Comparison of ENCODE assay signal across 18 cellular contexts in the genomic region with DNA sequence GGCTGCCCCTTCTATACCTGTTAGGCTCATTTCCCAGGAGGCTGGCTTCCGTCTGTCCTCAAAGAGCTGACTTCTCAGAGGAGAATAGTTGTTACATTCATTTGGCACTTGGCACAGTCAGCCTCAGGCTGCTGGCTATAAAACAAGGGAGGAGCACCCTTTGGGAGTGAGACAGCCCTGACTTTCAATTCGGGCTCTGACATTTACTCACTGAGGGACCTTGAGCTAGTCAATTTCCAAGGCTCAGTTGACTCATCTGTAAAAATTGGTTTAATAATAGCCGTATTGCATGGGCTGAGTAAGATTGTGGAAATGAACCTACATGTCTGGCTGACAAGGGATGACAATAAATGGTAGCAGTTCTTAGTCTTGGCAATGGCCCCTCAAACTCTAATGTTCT. TPM values are rescaled to one million over a fixed set of nuclear protein-coding genes. Genes with fewer than 3 reads are reported as not detected.
DNase-seq lines count a peak whose midpoint lies in the region; ATAC-seq and TF ChIP-seq lines count a peak whose summit lies in the region.
"Had no signal": no experiment of that assay in that cellular context is flagged by ENCODE, and none has a peak within 500 bp of the region (broad histone marks: within the 10 kb centered on the region; RNA-seq: fewer than 3 reads in every experiment).

No MANE protein-coding gene starts in this region.

- H3K4me3 Mint-ChIP-seq in activated T-cell treated with anti-CD3 and anti-CD28 coated beads, Interleukin-2, amount 50 U/mL, for 72 hours, result no peak overlapping the region
- H3K4me3 Mint-ChIP-seq: activated T-helper 1 cell treated with anti-CD3 and anti-CD28 coated beads, Interleukin-12 subunit alpha, Interleukin-12 subunit beta, Interleukin-2, Interleukin-4 antibody, amounts not matched to agents 30 ng/mL and 10 ng/mL and 1 ng/mL, durations not matched to agents 14 hours and 24 hours and 36 hours; endodermal cell had no signal

- H3K4me1 ChIP-seq in gastroesophageal sphincter, result peaks cover 0 to 27% (median 6%) of the 10 kb centered on the region in 3 donors
- H3K4me1 ChIP-seq in transverse colon, result peaks cover 4 to 19% (median 11%) of the 10 kb centered on the region in 4 donors
- H3K4me1 ChIP-seq: A549 had no signal

- peak overlapping the region; percentile 29 for H3K27ac Mint-ChIP-seq in activated T-cell treated with anti-CD3 and anti-CD28 coated beads, Interleukin-2, amount 50 U/mL, for 72 hours
- H3K27ac Mint-ChIP-seq: activated T-helper 1 cell treated with anti-CD3 and anti-CD28 coated beads, Interleukin-12 subunit alpha, Interleukin-12 subunit beta, Interleukin-2, Interleukin-4 antibody, amounts not matched to agents 30 ng/mL and 10 ng/mL and 1 ng/mL, durations not matched to agents 14 hours and 24 hours and 36 hours; endodermal cell had no signal

- intact Hi-C loops in transverse colon (cut with DNase I; ENCODE audit: low total_unique reads), result no loop called here

- H3K9me3 ChIP-seq in gastroesophageal sphincter (no peaks in the 10 kb centered on the region), transverse colon (no peaks in the 10 kb centered on the region)
- H3K9me3 ChIP-seq: A549 had no signal

- TF ChIP-seq CTCF in astrocyte of the spinal cord (IDR thresholded peaks at IDR 0.05; ENCODE audit: low read depth, low read length), result no peak
- no peak for TF ChIP-seq CTCF in gastroesophageal sphincter (IDR thresholded peaks at IDR 0.05)
- TF ChIP-seq CTCF in transverse colon (IDR thresholded peaks at IDR 0.05), result no peak

- TF ChIP-seq EP300 in gastroesophageal sphincter (IDR thresholded peaks at IDR 0.05), result no peak
- TF ChIP-seq EP300 in transverse colon (IDR thresholded peaks at IDR 0.05; ENCODE audit: low read depth), result no peak

- H3K4me1 Mint-ChIP-seq in activated T-cell treated with anti-CD3 and anti-CD28 coated beads, Interleukin-2, amount 50 U/mL, for 72 hours (ENCODE audit: low read depth), result peaks cover 5% of the 10 kb centered on the region

- TF ChIP-seq POLR2A in gastroesophageal sphincter (IDR thresholded peaks at IDR 0.05) (no peak), transverse colon (IDR thresholded peaks at IDR 0.05) (no peak)

- H3K27ac ChIP-seq in gastroesophageal sphincter (peak overlapping the region in 3 of 4 donors; percentile 0 to 43 (median 31)), transverse colon (peak overlapping the region in 3 of 4 donors; percentile 2 to 57 (median 20))
- H3K27ac ChIP-seq: A549 had no signal

- no peaks in the 10 kb centered on the region for H3K9me3 Mint-ChIP-seq in activated T-cell treated with anti-CD3 and anti-CD28 coated beads, Interleukin-2, amount 50 U/mL, for 72 hours
- H3K9me3 Mint-ChIP-seq: activated T-helper 1 cell treated with anti-CD3 and anti-CD28 coated beads, Interleukin-12 subunit alpha, Interleukin-12 subunit beta, Interleukin-2, Interleukin-4 antibody, amounts not matched to agents 30 ng/mL and 10 ng/mL and 1 ng/mL, durations not matched to agents 14 hours and 24 hours and 36 hours; endodermal cell had no signal

- in situ Hi-C loops in astrocyte of the spinal cord (cut with HindIII; ENCODE audit: low sequenced_read_pairs) (no loop called here), transverse colon (cut with MboI; ENCODE audit: low pct_ligation_motif_present in 1 of 4, low pct_unique_long_range_greater_than_20kb in 1 of 4, low sequenced_read_pairs in 3 of 4) (no loop called here)

- no peak for DNase-seq in activated T-cell treated with anti-CD3 and anti-CD28 coated beads, Interleukin-2, amount 50 U/mL, for 72 hours
- DNase-seq in activated T-cell treated with anti-CD3 and anti-CD28 coated beads, Interleukin-2, amount 50 U/mL, for 1 hour, result no peak
- DNase-seq in astrocyte of the spinal cord (ENCODE audit: low read depth, low spot score), result peak; percentile 20
- peak; percentile 44 for DNase-seq in transverse colon
- no peak for DNase-seq in stimulated activated naive CD4-positive, alpha-beta T cell (lab: John Stamatoyannopoulos, UW)
- no peak for DNase-seq in NCI-H1694 (lab: John Stamatoyannopoulos, UW)
- DNase-seq: activated CD4-positive, CD25-positive, alpha-beta regulatory T cell; DMS53; endodermal cell; NCI-H82 had no signal

- WGBS in gastroesophageal sphincter (ENCODE audit: low coverage in 1 of 2), 2 donors, result 20 to 29% methylated on average over 1 to 3 of the region's 3 CpGs
- 25 to 43% methylated on average over 1 to 3 of the region's 3 CpGs for WGBS in transverse colon (ENCODE audit: low coverage in 1 of 2), 2 donors

- H3K27me3 Mint-ChIP-seq in activated T-cell treated with anti-CD3 and anti-CD28 coated beads, Interleukin-2, amount 50 U/mL, for 72 hours (ENCODE audit: low read depth), result no peaks in the 10 kb centered on the region

- peaks cover 4 to 22% of the 10 kb centered on the region in 2 donors for H3K36me3 Mint-ChIP-seq in activated T-cell treated with anti-CD3 and anti-CD28 coated beads, Interleukin-2, amount 50 U/mL, for 72 hours (ENCODE audit: insufficient read depth in 2 of 2)

- H3K27me3 ChIP-seq in gastroesophageal sphincter (no peaks in the 10 kb centered on the region), transverse colon (no peaks in the 10 kb centered on the region)

- peak in 1 of 2 donors; percentile 24 for ATAC-seq in activated T-cell treated with anti-CD3 and anti-CD28 coated beads, Interleukin-2, amount 50 U/mL, for 72 hours (replicated peaks in 1 of 2)
- ATAC-seq in gastroesophageal sphincter, result peak; percentile 34
- ATAC-seq in GM21515 (IDR thresholded peaks at IDR 0.05; ENCODE audit: unreplicated experiment), result no peak
- ATAC-seq: A549 had no signal

- H3K36me3 ChIP-seq in gastroesophageal sphincter (peaks cover 0 to 87% of the 10 kb centered on the region in 2 donors), transverse colon (peaks cover 0 to 34% (median 12%) of the 10 kb centered on the region in 4 donors)

- H3K4me3 ChIP-seq in astrocyte of the spinal cord (ENCODE audit: low read depth, low read length) (no peak overlapping the region), gastroesophageal sphincter (no peak overlapping the region), transverse colon (no peak overlapping the region)
- H3K4me3 ChIP-seq: A549 had no signal

RNA-seq across cellular contexts. Expression of a gene that starts 13.7 kb away (rescaled TPM):
- total RNA-seq in activated T-cell treated with anti-CD3 and anti-CD28 coated beads, Interleukin-2, amount 50 U/mL, for 72 hours, result not detected
- total RNA-seq in gastroesophageal sphincter (not detected), transverse colon (not detected)
- total RNA-seq: activated T-helper 1 cell treated with anti-CD3 and anti-CD28 coated beads, Interleukin-12 subunit alpha, Interleukin-12 subunit beta, Interleukin-2, Interleukin-4 antibody, amounts not matched to agents 30 ng/mL and 10 ng/mL and 1 ng/mL, durations not matched to agents 14 hours and 24 hours and 36 hours; endodermal cell; H4; mononuclear cell; renal cortical epithelial cell; temporal lobe had no signal

RNA-seq across cellular contexts. Expression of a gene that starts 22.4 kb away (rescaled TPM):
- 10 to 100 TPM; 35.8 to 41.0 TPM for total RNA-seq in activated T-cell treated with anti-CD3 and anti-CD28 coated beads, Interleukin-2, amount 50 U/mL, for 72 hours
- total RNA-seq in gastroesophageal sphincter (10 to 100 TPM; 29.3 to 46.9 (median 35.9) TPM), transverse colon (10 to 100 TPM; 32.6 to 72.2 (median 58.7) TPM)

RNA-seq across cellular contexts. Expression of a gene that starts 55.5 kb away (rescaled TPM):
- total RNA-seq in activated T-cell treated with anti-CD3 and anti-CD28 coated beads, Interleukin-2, amount 50 U/mL, for 72 hours, result not detected
- under 1 TPM in 2 of 4 donors, not detected in 2; 0.27 to 0.67 TPM for total RNA-seq in gastroesophageal sphincter
- under 1 TPM in 1 of 4 donors, not detected in 3; 0.41 TPM for total RNA-seq in transverse colon
- total RNA-seq: activated T-helper 1 cell treated with anti-CD3 and anti-CD28 coated beads, Interleukin-12 subunit alpha, Interleukin-12 subunit beta, Interleukin-2, Interleukin-4 antibody, amounts not matched to agents 30 ng/mL and 10 ng/mL and 1 ng/mL, durations not matched to agents 14 hours and 24 hours and 36 hours; endodermal cell; H4; mononuclear cell; renal cortical epithelial cell had no signal

Comparison
In these comparisons a context has a peak if more than half of its experiments do, and no peak if none do; other contexts are left out.
1. DNase-seq: peak in astrocyte of the spinal cord (single experiment) and transverse colon (single experiment); none in activated T-cell treated with anti-CD3 and anti-CD28 coated beads, Interleukin-2, amount 50 U/mL, for 72 hours (0 of 2), activated T-cell treated with anti-CD3 and anti-CD28 coated beads, Interleukin-2, amount 50 U/mL, for 1 hour (single experiment), stimulated activated naive CD4-positive, alpha-beta T cell (0 of 6) and NCI-H1694 (single experiment).